Comparison of ENCODE assay signal across 9 cellular contexts in genomic region chr7:25895792-25896171, GRCh38.
DNase-seq lines count a peak whose midpoint lies in the region; ATAC-seq and TF ChIP-seq lines count a peak whose summit lies in the region.
"Had no signal": no experiment of that assay in that cellular context is flagged by ENCODE, and none has a peak within 500 bp of the region (broad histone marks: within the 10 kb centered on the region; RNA-seq: fewer than 3 reads in every experiment).

No MANE protein-coding gene starts in this region.

- peak; percentile 7 for ATAC-seq in GM19395 (IDR thresholded peaks at IDR 0.05; ENCODE audit: unreplicated experiment)
- ATAC-seq in psoas muscle = no peak
- no peak for ATAC-seq in upper lobe of left lung (ENCODE audit: low FRiP score in 2 of 2)

- H2AFZ ChIP-seq in OCI-LY1 (ENCODE audit: low read length) (peak overlapping the region; percentile 25; the same call in 1 of the 2 replicates), hepatocyte (peak overlapping the region; percentile 93)

- no peaks in the 10 kb centered on the region for H3K79me2 ChIP-seq in OCI-LY1 (ENCODE audit: insufficient read depth, low read length)
- no peaks in the 10 kb centered on the region for H3K79me2 ChIP-seq in hepatocyte

- no peaks in the 10 kb centered on the region for H3F3A ChIP-seq in OCI-LY1 (ENCODE audit: insufficient read depth, low read length)

- no peaks in the 10 kb centered on the region for H3K36me3 ChIP-seq in OCI-LY1 (ENCODE audit: insufficient read depth, low read length)
- H3K36me3 ChIP-seq in hepatocyte (replicated peaks; ENCODE audit: insufficient read depth, low read depth) = no peaks in the 10 kb centered on the region
- no peaks in the 10 kb centered on the region for H3K36me3 ChIP-seq in psoas muscle (ENCODE audit: insufficient read depth in 1 of 2, low read depth in 1 of 2)
- H3K36me3 ChIP-seq in upper lobe of left lung = no peaks in the 10 kb centered on the region

- no peak overlapping the region; the same call in 1 of the 2 replicates for H3K9ac ChIP-seq in OCI-LY1 (ENCODE audit: low read length)

- H3K4me1 ChIP-seq in OCI-LY1 (ENCODE audit: insufficient read depth, low read length, severe bottlenecking) = peaks cover 34% of the 10 kb centered on the region
- H3K4me1 ChIP-seq in hepatocyte (ENCODE audit: insufficient read depth) = peaks cover 5% of the 10 kb centered on the region
- H3K4me1 ChIP-seq in psoas muscle = peaks cover 13% of the 10 kb centered on the region
- peaks cover 15 to 29% (median 18%) of the 10 kb centered on the region in 4 donors for H3K4me1 ChIP-seq in upper lobe of left lung

- H3K4me3 ChIP-seq in OCI-LY1 (ENCODE audit: low read depth, low read length, poor library complexity, severe bottlenecking) = peak overlapping the region; percentile 57
- peak overlapping the region; percentile 27 for H3K4me3 ChIP-seq in hepatocyte
- peak overlapping the region; percentile 56 for H3K4me3 ChIP-seq in psoas muscle
- peak overlapping the region in 2 of 4 donors; percentile 26 to 37 for H3K4me3 ChIP-seq in upper lobe of left lung

- WGBS in hepatocyte (ENCODE audit: low lambda C conversion rate, missing lambda C conversion rate) = 30% methylated on average over 6 of the region's 6 CpGs
- WGBS in psoas muscle, 3 donors = 59 to 70% (median 67%) methylated on average over 6 of the region's 6 CpGs
- WGBS in upper lobe of left lung, 2 donors = 56 to 68% methylated on average over 6 of the region's 6 CpGs

- TF ChIP-seq EP300 in upper lobe of left lung (IDR thresholded peaks at IDR 0.05) = no peak

- H3K9me3 ChIP-seq in OCI-LY1 (ENCODE audit: low read length) (no peaks in the 10 kb centered on the region), hepatocyte (ENCODE audit: low read depth) (no peaks in the 10 kb centered on the region), psoas muscle (no peaks in the 10 kb centered on the region), upper lobe of left lung (no peaks in the 10 kb centered on the region)

- intact Hi-C loops in psoas muscle (cut with DNase I) = loop anchor here (10.0 kb wide), 4 partner anchors 299 to 769 kb away; partner anchors contain the start of genes CBX3 (in 1 of the 2) and HNRNPA2B1 (in 1 of the 2)

- H3K27ac ChIP-seq in OCI-LY1 (ENCODE audit: low read depth, low read length, poor library complexity, severe bottlenecking) (no peak overlapping the region), hepatocyte (no peak overlapping the region), psoas muscle (no peak overlapping the region), upper lobe of left lung (no peak overlapping the region)

- TF ChIP-seq POLR2A in upper lobe of left lung (IDR thresholded peaks at IDR 0.05) = no peak

- no peak for TF ChIP-seq CTCF in OCI-LY1 (IDR thresholded peaks at IDR 0.05; ENCODE audit: low read length)
- no peak for TF ChIP-seq CTCF in hepatocyte (IDR thresholded peaks at IDR 0.05; ENCODE audit: poor library complexity)
- no peak for TF ChIP-seq CTCF in psoas muscle (IDR thresholded peaks at IDR 0.05)
- no peak for TF ChIP-seq CTCF in upper lobe of left lung (IDR thresholded peaks at IDR 0.05)

- no peaks in the 10 kb centered on the region for H3K9me2 ChIP-seq in OCI-LY1 (ENCODE audit: low read depth, low read length)
- no peaks in the 10 kb centered on the region for H3K9me2 ChIP-seq in hepatocyte (replicated peaks; ENCODE audit: insufficient read depth)

- H3K4me2 ChIP-seq in OCI-LY1 (ENCODE audit: low read length) (peak overlapping the region; percentile 85), hepatocyte (peak overlapping the region; percentile 84)

- no peak for DNase-seq in hepatocyte (ENCODE audit: low spot score)
- DNase-seq in psoas muscle = no peak
- DNase-seq in stimulated activated CD4-positive, alpha-beta T cell treated with anti-CD3 and anti-CD28 coated beads, Interleukin-2, amount 100 ng/mL, for 48 hours = no peak
- no peak for DNase-seq in upper lobe of left lung
- DNase-seq in SIG-M5 treated with dmso at 0.1 percent for 504 hours (lab: John Stamatoyannopoulos, UW; ENCODE audit: unreplicated experiment) = no peak
- no peak for DNase-seq in cerebellum (ENCODE audit: low spot score)
- DNase-seq: NCI-H82 had no signal

- H4K20me1 ChIP-seq in OCI-LY1 (ENCODE audit: insufficient read depth, low read length) = no peaks in the 10 kb centered on the region
- H4K20me1 ChIP-seq in hepatocyte (ENCODE audit: insufficient read depth, poor library complexity, severe bottlenecking) = no peaks in the 10 kb centered on the region

- H3K27me3 ChIP-seq in OCI-LY1 (ENCODE audit: insufficient read depth, low read length) = no peaks in the 10 kb centered on the region
- no peaks in the 10 kb centered on the region for H3K27me3 ChIP-seq in hepatocyte
- H3K27me3 ChIP-seq in psoas muscle (ENCODE audit: insufficient read depth in 3 of 3, low read length in 2 of 3) = no peaks in the 10 kb centered on the region
- H3K27me3 ChIP-seq in upper lobe of left lung = no peaks in the 10 kb centered on the region
